In the genomic region with DNA sequence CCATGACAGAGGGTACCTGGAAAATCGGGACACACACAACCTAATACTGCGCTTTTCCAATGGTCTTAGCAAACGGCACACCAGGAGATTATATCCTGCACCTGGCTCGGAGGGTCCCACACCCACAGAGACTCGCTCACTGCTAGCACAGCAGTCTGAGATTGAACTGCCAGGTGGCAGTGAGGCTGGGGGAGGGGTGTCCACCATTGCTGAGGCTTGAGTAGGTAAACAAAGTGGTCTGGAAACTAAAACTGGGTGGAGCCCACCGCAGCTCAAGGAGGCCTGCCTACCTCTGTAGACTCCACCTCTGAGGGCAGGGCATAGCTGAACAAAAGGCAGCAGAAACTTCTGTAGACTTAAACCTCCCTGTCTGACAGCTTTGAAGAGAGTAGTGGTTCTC, we compare ENCODE assay signal across 1 cellular context. TPM values are rescaled to one million over a fixed set of nuclear protein-coding genes. Genes with fewer than 3 reads are reported as not detected.
"Had no signal": no experiment of that assay in that cellular context is flagged by ENCODE, and none has a peak within 500 bp of the region (broad histone marks: within the 10 kb centered on the region; RNA-seq: fewer than 3 reads in every experiment).

No MANE protein-coding gene starts in this region.

RNA-seq across cellular contexts. Expression of a gene that starts 16.7 kb away (rescaled TPM):
- total RNA-seq: myocyte had no signal
